ENCODE assay signal across 17 cellular contexts in genomic region chrX:7318661-7319060, GRCh38.
DNase-seq lines count a peak whose midpoint lies in the region; ATAC-seq, FAIRE-seq and TF ChIP-seq lines count a peak whose summit lies in the region.
"Had no signal": no experiment of that assay in that cellular context is flagged by ENCODE, and none has a peak within 500 bp of the region (broad histone marks: within the 10 kb centered on the region; RNA-seq: fewer than 3 reads in every experiment).

No MANE protein-coding gene starts in this region.

- no TSS peak for BruUV-seq in IMR-90 (replicated peaks; lab: Mats Ljungman, UMichigan)

- H3K9ac ChIP-seq in IMR-90 (ENCODE audit: low read depth, low read length) = no peak overlapping the region
- H3K9ac ChIP-seq: BLaER1 treated with 17β-estradiol and CSF1 and Interleukin-3, amounts not matched to agents 10 nM and 100 nM had no signal

- peaks cover 9% of the 10 kb centered on the region for H3K4me1 ChIP-seq in IMR-90 (ENCODE audit: control insufficient read depth, insufficient read depth, low read length)
- no peaks in the 10 kb centered on the region for H3K4me1 ChIP-seq in pancreas
- H3K4me1 ChIP-seq: BLaER1 treated with 17β-estradiol and CSF1 and Interleukin-3, amounts not matched to agents 10 nM and 100 nM had no signal

- H2BK15ac ChIP-seq in IMR-90 (ENCODE audit: low read depth, low read length) = no peak overlapping the region

- in situ Hi-C loops in IMR-90 (cut with MboI; ENCODE audit: low sequenced_read_pairs) = no loop called here

- peaks cover 18% of the 10 kb centered on the region for H3K4me1 Mint-ChIP-seq in chondrocyte (ENCODE audit: low read depth)
- H3K4me1 Mint-ChIP-seq in progenitor cell of endocrine pancreas (ENCODE audit: low read depth) = no peaks in the 10 kb centered on the region

- peak overlapping the region; percentile 47 for H4K5ac ChIP-seq in IMR-90 (ENCODE audit: low read depth, low read length)

- no peak overlapping the region for H4K91ac ChIP-seq in IMR-90 (ENCODE audit: insufficient read depth, low read depth, low read length)

- WGBS in IMR-90 (ENCODE audit: extremely low coverage in 2 of 2, insufficient read length in 1 of 2), 2 experiments = no CpG with 5 or more reads among the region's 2 CpGs
- WGBS in pancreas, 2 donors = 85 to 95% methylated on average over 2 of the region's 2 CpGs

- H3K4me3 Mint-ChIP-seq in chondrocyte (ENCODE audit: unreplicated experiment) = no peak overlapping the region
- H3K4me3 Mint-ChIP-seq in progenitor cell of endocrine pancreas (ENCODE audit: low read depth) = no peak overlapping the region

- H3K18ac ChIP-seq in IMR-90 (ENCODE audit: low read depth, low read length) = peak overlapping the region; percentile 54

- H2BK20ac ChIP-seq in IMR-90 (ENCODE audit: low read depth, low read length) = no peak overlapping the region

- H3K9me3 ChIP-seq in IMR-90 (ENCODE audit: control insufficient read depth, insufficient read depth, low read length) = no peaks in the 10 kb centered on the region
- H3K9me3 ChIP-seq in pancreas = no peaks in the 10 kb centered on the region

- CTCF ChIA-PET in IMR-90 (lab: Yijun Ruan, JAX) = no interaction called here

- H3K27me3 Mint-ChIP-seq in chondrocyte (ENCODE audit: low read depth) (no peaks in the 10 kb centered on the region), progenitor cell of endocrine pancreas (no peaks in the 10 kb centered on the region)

- ATAC-seq in IMR-90 (ENCODE audit: low read depth) (no peak), pancreas (no peak), GM21619 (IDR thresholded peaks at IDR 0.05; ENCODE audit: unreplicated experiment) (no peak)
- ATAC-seq: GM12878 had no signal

- H3K56ac ChIP-seq in IMR-90 (ENCODE audit: extremely low read depth, insufficient read depth, low read length) = no peak overlapping the region

- no peak overlapping the region for H2AK9ac ChIP-seq in IMR-90 (replicated peaks; ENCODE audit: low read depth, low read length, poor library complexity)

- H3K27ac ChIP-seq in IMR-90 (ENCODE audit: insufficient read depth, low read length) (peak overlapping the region; percentile 9; the same call in 1 of the 2 replicates), pancreas (no peak overlapping the region)
- H3K27ac ChIP-seq: BLaER1 treated with 17β-estradiol and CSF1 and Interleukin-3, amounts not matched to agents 10 nM and 100 nM had no signal

- H3K4me2 ChIP-seq in IMR-90 (ENCODE audit: low read depth, low read length) = 0 out of 2 replicates have a peak overlapping the region, but pooled peaks have one; percentile 17
- H3K4me2 ChIP-seq: BLaER1 treated with 17β-estradiol and CSF1 and Interleukin-3, amounts not matched to agents 10 nM and 100 nM had no signal

- 0 out of 2 replicates have a peak, but pooled peaks cover 4% of the 10 kb centered on the region for H3K9me1 ChIP-seq in IMR-90 (ENCODE audit: insufficient read depth, low read length)

- H3K4me3 ChIP-seq in IMR-90 (ENCODE audit: insufficient read depth, low read depth, low read length) (no peak overlapping the region), pancreas (no peak overlapping the region)
- H3K4me3 ChIP-seq: BLaER1 treated with 17β-estradiol and CSF1 and Interleukin-3, amounts not matched to agents 10 nM and 100 nM; GM12878 had no signal

- intact Hi-C loops in IMR-90 (cut with micrococcal nuclease) (loop anchor here (5.0 kb wide), 1 partner anchor 46 kb away; no protein-coding TSS in a partner anchor), pancreas (cut with DNase I) (no loop called here)

- H2BK5ac ChIP-seq in IMR-90 (ENCODE audit: low read depth, low read length, poor library complexity, severe bottlenecking) = peak overlapping the region; percentile 29

- no peaks in the 10 kb centered on the region for H3K36me3 Mint-ChIP-seq in chondrocyte (ENCODE audit: low read depth)
- peaks cover 3% of the 10 kb centered on the region for H3K36me3 Mint-ChIP-seq in progenitor cell of endocrine pancreas (ENCODE audit: insufficient read depth)

- no peaks in the 10 kb centered on the region for H3K27me3 ChIP-seq in IMR-90 (ENCODE audit: control insufficient read depth, insufficient read depth, low read length)
- no peaks in the 10 kb centered on the region for H3K27me3 ChIP-seq in pancreas
- H3K27me3 ChIP-seq: BLaER1 treated with 17β-estradiol and CSF1 and Interleukin-3, amounts not matched to agents 10 nM and 100 nM had no signal

- POLR2A ChIA-PET in IMR-90 (lab: Charles Lee; ENCODE audit: unreplicated experiment) = no interaction called here

- FAIRE-seq in pancreas (lab: Jason Lieb, UNC) = no peak
- FAIRE-seq: GM12878 had no signal

- H2BK120ac ChIP-seq in IMR-90 (ENCODE audit: low read depth, low read length) = peak overlapping the region; percentile 5; the same call in 1 of the 2 replicates

- no peak overlapping the region for H3K14ac ChIP-seq in IMR-90 (replicated peaks; ENCODE audit: low read depth, low read length)

- no peak for TF ChIP-seq POLR2A in IMR-90 (IDR thresholded peaks at IDR 0.05; ENCODE audit: low read depth, low read length)

- no peak overlapping the region for H3K23ac ChIP-seq in IMR-90 (ENCODE audit: low read depth, low read length)

- H3K9me3 Mint-ChIP-seq in chondrocyte (ENCODE audit: low read depth) (no peaks in the 10 kb centered on the region), progenitor cell of endocrine pancreas (ENCODE audit: low read depth) (peaks cover under 1% of the 10 kb centered on the region)

- dilution Hi-C loops in IMR-90 (cut with HindIII; ENCODE audit: low sequenced_read_pairs, unreplicated experiment) = no loop called here

- no peak overlapping the region; a peak in 1 of 4 replicates for H4K8ac ChIP-seq in IMR-90 (ENCODE audit: low read depth in 2 of 2, low read length in 2 of 2)

- H2AK5ac ChIP-seq in IMR-90 (ENCODE audit: low read depth, low read length) = no peak overlapping the region; the same call in 1 of the 2 replicates

- H3K27ac Mint-ChIP-seq in chondrocyte (ENCODE audit: unreplicated experiment) (no peak overlapping the region), progenitor cell of endocrine pancreas (no peak overlapping the region)

- H3K79me1 ChIP-seq in IMR-90 (ENCODE audit: low read depth in 1 of 2, low read length in 2 of 2) = no peaks in the 10 kb centered on the region

- no peak for TF ChIP-seq CTCF in IMR-90 (conservative IDR thresholded peaks at IDR 0.05; ENCODE audit: low read depth, low read length)
- TF ChIP-seq CTCF in chondrocyte (IDR thresholded peaks at IDR 0.05) = peak; percentile 44
- peak; percentile 15 for TF ChIP-seq CTCF in progenitor cell of endocrine pancreas (IDR thresholded peaks at IDR 0.05; ENCODE audit: unreplicated experiment)
- no peak for TF ChIP-seq CTCF in pancreas (IDR thresholded peaks at IDR 0.05)

- H4K20me1 ChIP-seq in IMR-90 (ENCODE audit: insufficient read depth, low read length) = no peaks in the 10 kb centered on the region
- H4K20me1 ChIP-seq: BLaER1 treated with 17β-estradiol and CSF1 and Interleukin-3, amounts not matched to agents 10 nM and 100 nM had no signal

- DNase-seq in NCI-H82 (lab: John Stamatoyannopoulos, UW) (peak; percentile 1), NCI-H82 treated with DMSO at 0.1 percent for 48 hours (lab: John Stamatoyannopoulos, UW; ENCODE audit: unreplicated experiment) (no peak), IMR-90 (no peak), chondrocyte (ENCODE audit: low spot score) (no peak), progenitor cell of endocrine pancreas (ENCODE audit: low spot score, unreplicated experiment) (no peak), pancreas (no peak), HPDE6-E6E7 (ENCODE audit: extremely low spot score) (no peak)
- DNase-seq: GDM1, GOT3, MV-4-11, NCI-H187 treated with DMSO at 0.1 percent for 48 hours, NCI-H2171 treated with DMSO at 0.1 percent for 48 hours, RPMI8226, SIG-M5 had no signal

- H3K4ac ChIP-seq in IMR-90 (ENCODE audit: low read depth, low read length) = peak overlapping the region; percentile 7; the same call in 1 of the 2 replicates

- peak overlapping the region; percentile 38 for H2AFZ ChIP-seq in IMR-90 (replicated peaks; ENCODE audit: low read length, poor library complexity)

- TF ChIP-seq RAD21 in IMR-90 (IDR thresholded peaks at IDR 0.05; ENCODE audit: low read length) = no peak

- H3K36me3 ChIP-seq in IMR-90 (ENCODE audit: control insufficient read depth, insufficient read depth, low read length) (no peaks in the 10 kb centered on the region), pancreas (no peaks in the 10 kb centered on the region)

TF ChIP-seq in IMR-90, 13 proteins besides CTCF, POLR2A, EP300 and RAD21:
- TF ChIP-seq NFE2L2 (IDR thresholded peaks at IDR 0.05; ENCODE audit: low read depth, low read length) (no peak), BHLHE40 (IDR thresholded peaks at IDR 0.05; ENCODE audit: low read depth, low read length) (no peak), FOS (IDR thresholded peaks at IDR 0.05; ENCODE audit: low read depth, low read length) (no peak), USF2 (IDR thresholded peaks at IDR 0.05; ENCODE audit: low read depth, low read length) (no peak), MAZ (IDR thresholded peaks at IDR 0.05; ENCODE audit: borderline replicate concordance, low read depth, low read length) (no peak), CEBPB (IDR thresholded peaks at IDR 0.05; ENCODE audit: low read depth, low read length) (no peak), RFX5 (IDR thresholded peaks at IDR 0.05; ENCODE audit: low read depth, low read length) (no peak), RCOR1 (IDR thresholded peaks at IDR 0.05; ENCODE audit: insufficient replicate concordance, low read length) (no peak), MAFK (IDR thresholded peaks at IDR 0.05; ENCODE audit: low read depth, low read length) (no peak), SMC3 (IDR thresholded peaks at IDR 0.05; ENCODE audit: low read depth, low read length) (no peak), MXI1 (IDR thresholded peaks at IDR 0.05; ENCODE audit: borderline replicate concordance, low read depth, low read length) (no peak)
- TF ChIP-seq, protein P1, sequence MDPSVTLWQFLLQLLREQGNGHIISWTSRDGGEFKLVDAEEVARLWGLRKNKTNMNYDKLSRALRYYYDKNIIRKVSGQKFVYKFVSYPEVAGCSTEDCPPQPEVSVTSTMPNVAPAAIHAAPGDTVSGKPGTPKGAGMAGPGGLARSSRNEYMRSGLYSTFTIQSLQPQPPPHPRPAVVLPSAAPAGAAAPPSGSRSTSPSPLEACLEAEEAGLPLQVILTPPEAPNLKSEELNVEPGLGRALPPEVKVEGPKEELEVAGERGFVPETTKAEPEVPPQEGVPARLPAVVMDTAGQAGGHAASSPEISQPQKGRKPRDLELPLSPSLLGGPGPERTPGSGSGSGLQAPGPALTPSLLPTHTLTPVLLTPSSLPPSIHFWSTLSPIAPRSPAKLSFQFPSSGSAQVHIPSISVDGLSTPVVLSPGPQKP (IDR thresholded peaks at IDR 0.05; ENCODE audit: borderline replicate concordance, low read depth, low read length) = no peak

Comparison
In these comparisons a context has a peak if more than half of its experiments do, and no peak if none do; other contexts are left out.
1. CTCF ChIP-seq: peak in chondrocyte (single experiment) and progenitor cell of endocrine pancreas (single experiment); none in IMR-90 (single experiment) and pancreas (0 of 4).